In genomic region chr14:61746346-61746745, GRCh38 we compare ENCODE assay signal across 7 cellular contexts. TPM values are rescaled to one million over a fixed set of nuclear protein-coding genes. Genes with fewer than 3 reads are reported as not detected.
A peak's percentile ranks its signal among the peaks of the same experiment; 100 is the strongest.
DNase-seq lines count a peak whose midpoint lies in the region; ATAC-seq and TF ChIP-seq lines count a peak whose summit lies in the region.
"Not testable (repeated sequence)": the region's sequence is repeated elsewhere in the genome, so short reads cannot be mapped to it uniquely, and the experiment has no call there.

No MANE protein-coding gene starts in this region.

- H3K4me3 ChIP-seq in GM12865 (ENCODE audit: low read depth, low read length) (peak overlapping the region; percentile 79), RWPE2 (ENCODE audit: severe bottlenecking) (peak overlapping the region; percentile 28)
- H3K4me3 ChIP-seq in IMR-90 (ENCODE audit: insufficient read depth, low read depth, low read length); adipocyte (ENCODE audit: low read length); left ventricle myocardium inferior; gastrocnemius medialis: not testable (repeated sequence)

- H3K4me2 ChIP-seq in IMR-90 (ENCODE audit: low read depth, low read length): not testable (repeated sequence)

- H3K27me3 ChIP-seq in IMR-90 (ENCODE audit: control insufficient read depth, insufficient read depth, low read length); RWPE2 (ENCODE audit: insufficient read depth, poor library complexity, severe bottlenecking); adipocyte (replicated peaks; ENCODE audit: control insufficient read depth, insufficient read depth, low read length); left ventricle myocardium inferior (ENCODE audit: low read depth); gastrocnemius medialis: not testable (repeated sequence)

- peaks cover 11 to 22% of the 10 kb centered on the region in 2 experiments; a peak in 3 of 4 replicates for H3K79me1 ChIP-seq in IMR-90 (ENCODE audit: low read depth in 1 of 2, low read length in 2 of 2)

- DNase-seq in GM12865 (ENCODE audit: low read depth); IMR-90; RWPE2 (ENCODE audit: low spot score); activated CD8-positive, alpha-beta T cell treated with anti-CD3 and anti-CD28 coated beads, Interleukin-2, amount 10 ng/mL, durations not matched to agents 7 days and 5 days; adipocyte (ENCODE audit: low read depth); left ventricle myocardium inferior; gastrocnemius medialis: not testable (repeated sequence)

- POLR2A ChIA-PET in IMR-90 (lab: Charles Lee; ENCODE audit: unreplicated experiment): interaction anchor here (0.6 kb wide), 1 partner anchor 91 kb away, joined by 5 read pairs; no protein-coding TSS in a partner anchor
- POLR2A ChIA-PET in activated CD8-positive, alpha-beta T cell treated with anti-CD3 and anti-CD28 coated beads, Interleukin-2, amount 10 ng/mL, durations not matched to agents 7 days and 5 days (lab: Charles Lee): interaction anchor here (0.6 kb wide), 1 partner anchor 404 kb away, joined by 3 read pairs; no protein-coding TSS in a partner anchor

- in situ Hi-C loops in IMR-90 (cut with MboI; ENCODE audit: low sequenced_read_pairs): not testable (repeated sequence)
- in situ Hi-C loops in gastrocnemius medialis (cut with MboI; ENCODE audit: low sequenced_read_pairs in 4 of 4): loop anchor here in 2 of 4 donors (25.0 kb wide), 2 partner anchors 284 to 459 kb away; partner anchors contain the start of gene TMEM30B (in 2 of the 2)

- not testable (repeated sequence) for H3K23ac ChIP-seq in IMR-90 (ENCODE audit: low read depth, low read length)

- H3K9me3 ChIP-seq in IMR-90 (ENCODE audit: control insufficient read depth, insufficient read depth, low read length); RWPE2 (ENCODE audit: severe bottlenecking); adipocyte (ENCODE audit: control insufficient read depth, low read length); left ventricle myocardium inferior (replicated peaks); gastrocnemius medialis: not testable (repeated sequence)

- H3K9me3 Mint-ChIP-seq in activated CD8-positive, alpha-beta T cell treated with anti-CD3 and anti-CD28 coated beads, Interleukin-2, amount 10 ng/mL, durations not matched to agents 7 days and 5 days (ENCODE audit: insufficient read depth): not testable (repeated sequence)

- not testable (repeated sequence) for H2AFZ ChIP-seq in IMR-90 (replicated peaks; ENCODE audit: low read length, poor library complexity)

- not testable (repeated sequence) for H3K4me1 ChIP-seq in IMR-90 (ENCODE audit: control insufficient read depth, insufficient read depth, low read length)
- peaks cover 35% of the 10 kb centered on the region for H3K4me1 ChIP-seq in RWPE2 (ENCODE audit: insufficient read depth, poor library complexity, severe bottlenecking)
- H3K4me1 ChIP-seq in adipocyte (ENCODE audit: control insufficient read depth, insufficient read depth, low read length): peaks cover 41% of the 10 kb centered on the region
- peaks cover 45% of the 10 kb centered on the region for H3K4me1 ChIP-seq in left ventricle myocardium inferior
- H3K4me1 ChIP-seq in gastrocnemius medialis: peaks cover 24 to 34% of the 10 kb centered on the region in 2 donors

- ATAC-seq in IMR-90 (ENCODE audit: low read depth); RWPE2 (ENCODE audit: low read depth); activated CD8-positive, alpha-beta T cell treated with anti-CD3 and anti-CD28 coated beads, Interleukin-2, amount 10 ng/mL, durations not matched to agents 7 days and 5 days; gastrocnemius medialis: not testable (repeated sequence)

- not testable (repeated sequence) for H2BK120ac ChIP-seq in IMR-90 (ENCODE audit: low read depth, low read length)

- peak overlapping the region; percentile 53 for H3K27ac Mint-ChIP-seq in activated CD8-positive, alpha-beta T cell treated with anti-CD3 and anti-CD28 coated beads, Interleukin-2, amount 10 ng/mL, durations not matched to agents 7 days and 5 days

- not testable (repeated sequence) for H3K9ac ChIP-seq in IMR-90 (ENCODE audit: low read depth, low read length)
- H3K9ac ChIP-seq in adipocyte (ENCODE audit: low read length): peak overlapping the region; percentile 84

- not testable (repeated sequence) for H4K91ac ChIP-seq in IMR-90 (ENCODE audit: insufficient read depth, low read depth, low read length)

- CTCF ChIA-PET in IMR-90 (lab: Yijun Ruan, JAX): interaction anchor here (0.6 to 0.7 kb wide), 2 partner anchors 91 to 176 kb away, joined by 3 read pairs; no protein-coding TSS in a partner anchor
- CTCF ChIA-PET in activated CD8-positive, alpha-beta T cell treated with anti-CD3 and anti-CD28 coated beads, Interleukin-2, amount 10 ng/mL, durations not matched to agents 7 days and 5 days (lab: Charles Lee): interaction anchor here (0.9 to 4.4 kb wide), 2 partner anchors 15 to 91 kb away, joined by 3 to 27 read pairs; no protein-coding TSS in a partner anchor

- BruUV-seq in IMR-90 (replicated peaks; lab: Mats Ljungman, UMichigan): not testable (repeated sequence)

- WGBS in IMR-90 (ENCODE audit: extremely low coverage in 2 of 2, insufficient read length in 1 of 2), 2 experiments: no CpG with 5 or more reads among the region's 3 CpGs

- H3K4ac ChIP-seq in IMR-90 (ENCODE audit: low read depth, low read length): not testable (repeated sequence)

- H3K27ac ChIP-seq in IMR-90 (ENCODE audit: insufficient read depth, low read length) (peak overlapping the region; percentile 29; the same call in 1 of the 2 replicates), RWPE2 (ENCODE audit: poor library complexity, severe bottlenecking) (peak overlapping the region; percentile 94), left ventricle myocardium inferior (replicated peaks) (peak overlapping the region; percentile 91), gastrocnemius medialis (peak overlapping the region in 3 of 4 donors; percentile 12 to 93 (median 92))

- H2BK20ac ChIP-seq in IMR-90 (ENCODE audit: low read depth, low read length): not testable (repeated sequence)

- peaks cover 12% of the 10 kb centered on the region; the same call in 1 of the 2 replicates for H4K20me1 ChIP-seq in IMR-90 (ENCODE audit: insufficient read depth, low read length)

- not testable (repeated sequence) for H2AK9ac ChIP-seq in IMR-90 (replicated peaks; ENCODE audit: low read depth, low read length, poor library complexity)

- dilution Hi-C loops in IMR-90 (cut with HindIII; ENCODE audit: low sequenced_read_pairs, unreplicated experiment): not testable (repeated sequence)

- H2BK15ac ChIP-seq in IMR-90 (ENCODE audit: low read depth, low read length): not testable (repeated sequence)

- H3K9me1 ChIP-seq in IMR-90 (ENCODE audit: insufficient read depth, low read length): not testable (repeated sequence)

- TF ChIP-seq CTCF in GM12865 (IDR thresholded peaks at IDR 0.05; ENCODE audit: insufficient read depth, low read depth, low read length, missing control alignments); IMR-90 (conservative IDR thresholded peaks at IDR 0.05; ENCODE audit: low read depth, low read length); RWPE2 (IDR thresholded peaks at IDR 0.05; ENCODE audit: poor library complexity, severe bottlenecking); left ventricle myocardium inferior (IDR thresholded peaks at IDR 0.05; ENCODE audit: borderline replicate concordance); gastrocnemius medialis (IDR thresholded peaks at IDR 0.05 in 4 of 5, conservative IDR thresholded peaks at IDR 0.05 in 1 of 5): not testable (repeated sequence)

- H3K4me1 Mint-ChIP-seq in activated CD8-positive, alpha-beta T cell treated with anti-CD3 and anti-CD28 coated beads, Interleukin-2, amount 10 ng/mL, durations not matched to agents 7 days and 5 days (ENCODE audit: low read depth): peaks cover 42% of the 10 kb centered on the region

- not testable (repeated sequence) for H3K18ac ChIP-seq in IMR-90 (ENCODE audit: low read depth, low read length)

- not testable (repeated sequence) for H2AK5ac ChIP-seq in IMR-90 (ENCODE audit: low read depth, low read length)

- H3K56ac ChIP-seq in IMR-90 (ENCODE audit: extremely low read depth, insufficient read depth, low read length): not testable (repeated sequence)

- H2BK5ac ChIP-seq in IMR-90 (ENCODE audit: low read depth, low read length, poor library complexity, severe bottlenecking): peak overlapping the region; percentile 29

- intact Hi-C loops in IMR-90 (cut with micrococcal nuclease); left ventricle myocardium inferior (cut with micrococcal nuclease): not testable (repeated sequence)
- intact Hi-C loops in gastrocnemius medialis (cut with DNase I; ENCODE audit: low total_unique reads): loop anchor here (5.0 kb wide), 1 partner anchor 269 kb away; no protein-coding TSS in a partner anchor

- H3K36me3 ChIP-seq in IMR-90 (ENCODE audit: control insufficient read depth, insufficient read depth, low read length) (peaks cover 58% of the 10 kb centered on the region), RWPE2 (ENCODE audit: low read depth) (peaks cover 92% of the 10 kb centered on the region), adipocyte (ENCODE audit: control insufficient read depth, insufficient read depth, low read length, severe bottlenecking) (peaks cover 91% of the 10 kb centered on the region), left ventricle myocardium inferior (peaks cover 59% of the 10 kb centered on the region), gastrocnemius medialis (peaks cover 0 to 21% of the 10 kb centered on the region in 2 donors)

- not testable (repeated sequence) for H3K4me3 Mint-ChIP-seq in activated CD8-positive, alpha-beta T cell treated with anti-CD3 and anti-CD28 coated beads, Interleukin-2, amount 10 ng/mL, durations not matched to agents 7 days and 5 days

- H4K8ac ChIP-seq in IMR-90 (ENCODE audit: low read depth in 2 of 2, low read length in 2 of 2): not testable (repeated sequence)

- not testable (repeated sequence) for TF ChIP-seq POLR2A in IMR-90 (IDR thresholded peaks at IDR 0.05; ENCODE audit: low read depth, low read length); gastrocnemius medialis (IDR thresholded peaks at IDR 0.05)

- H3K36me3 Mint-ChIP-seq in activated CD8-positive, alpha-beta T cell treated with anti-CD3 and anti-CD28 coated beads, Interleukin-2, amount 10 ng/mL, durations not matched to agents 7 days and 5 days (ENCODE audit: low read depth): peaks cover 62% of the 10 kb centered on the region

- H3K27me3 Mint-ChIP-seq in activated CD8-positive, alpha-beta T cell treated with anti-CD3 and anti-CD28 coated beads, Interleukin-2, amount 10 ng/mL, durations not matched to agents 7 days and 5 days (ENCODE audit: low read depth): not testable (repeated sequence)

- not testable (repeated sequence) for TF ChIP-seq RAD21 in IMR-90 (IDR thresholded peaks at IDR 0.05; ENCODE audit: low read length)

- H3K14ac ChIP-seq in IMR-90 (replicated peaks; ENCODE audit: low read depth, low read length): not testable (repeated sequence)

- peak overlapping the region; percentile 12; the same call in 1 of the 2 replicates for H4K5ac ChIP-seq in IMR-90 (ENCODE audit: low read depth, low read length)

RNA-seq across cellular contexts. Expression of gene SNAPC1, which starts 15.9 kb away (rescaled TPM):
- total RNA-seq in IMR-90 (2012; rRNA removed) (7.7 and 18.9 TPM in 2 replicates), left ventricle myocardium inferior (9.2 TPM), gastrocnemius medialis (1 to 10 TPM; 2.0 to 3.7 (median 3.0) TPM)
- 7.0 and 9.3 TPM in 2 replicates for polyA plus RNA-seq in IMR-90 (2012; rRNA removed)
- 2.1 and 3.0 TPM in 2 replicates for polyA plus RNA-seq in IMR-90 (2012; cell fraction: cytosol; rRNA removed)
- 0.90 and 4.0 TPM in 2 replicates for polyA plus RNA-seq in IMR-90 (2012; cell fraction: nucleus; rRNA removed; ENCODE audit: low replicate concordance)
- total RNA-seq in activated CD8-positive, alpha-beta T cell treated with anti-CD3 and anti-CD28 coated beads, Interleukin-2, amount 10 ng/mL, durations not matched to agents 7 days and 5 days: 1 to 10 TPM; 6.4 to 6.5 TPM

RNA-seq across cellular contexts. Expression of gene HIF1A, which starts 51.0 kb away (rescaled TPM):
- total RNA-seq in IMR-90 (2012; rRNA removed): 301 and 493 TPM in 2 replicates
- polyA plus RNA-seq in IMR-90 (2012; rRNA removed): 86.9 and 128 TPM in 2 replicates
- polyA plus RNA-seq in IMR-90 (2012; cell fraction: cytosol; rRNA removed): 20.1 and 33.1 TPM in 2 replicates
- 16.8 and 161 TPM in 2 replicates for polyA plus RNA-seq in IMR-90 (2012; cell fraction: nucleus; rRNA removed; ENCODE audit: low replicate concordance)
- total RNA-seq in activated CD8-positive, alpha-beta T cell treated with anti-CD3 and anti-CD28 coated beads, Interleukin-2, amount 10 ng/mL, durations not matched to agents 7 days and 5 days: 100 to 1,000 TPM; 119 to 132 TPM
- total RNA-seq in left ventricle myocardium inferior: 49.4 TPM
- 10 to 100 TPM; 18.2 to 30.7 (median 23.6) TPM for total RNA-seq in gastrocnemius medialis

Comparison
In these comparisons a context has a peak if more than half of its experiments do, and no peak if none do; other contexts are left out.
1. H3K27ac ChIP-seq: peak in every context shown above with its lines; median percentile 94 in RWPE2; 92 in gastrocnemius medialis; 91 in left ventricle myocardium inferior; 29 in IMR-90.